Comparison of ENCODE assay signal across 13 cellular contexts in genomic region chr1:191993549-191993948, GRCh38.
DNase-seq lines count a peak whose midpoint lies in the region; ATAC-seq and TF ChIP-seq lines count a peak whose summit lies in the region.
"Had no signal": no experiment of that assay in that cellular context is flagged by ENCODE, and none has a peak within 500 bp of the region (broad histone marks: within the 10 kb centered on the region; RNA-seq: fewer than 3 reads in every experiment).

No MANE protein-coding gene starts in this region.

- no peaks in the 10 kb centered on the region for H3K4me1 ChIP-seq in CD8-positive, alpha-beta memory T cell (ENCODE audit: insufficient read depth, low read length)

- H3K36me3 ChIP-seq in CD8-positive, alpha-beta memory T cell (ENCODE audit: insufficient read depth, low read length): no peaks in the 10 kb centered on the region

- peak; percentile 61 for TF ChIP-seq CTCF in choroid plexus epithelial cell (conservative IDR thresholded peaks at IDR 0.05; ENCODE audit: low read depth, low read length)
- TF ChIP-seq CTCF in retinal pigment epithelial cell (conservative IDR thresholded peaks at IDR 0.05; ENCODE audit: low read depth, low read length): peak; percentile 26

- CTCF ChIA-PET in CD8-positive, alpha-beta memory T cell (lab: Charles Lee): no interaction called here

- no peaks in the 10 kb centered on the region for H3K36me3 Mint-ChIP-seq in CD8-positive, alpha-beta memory T cell
- H3K36me3 Mint-ChIP-seq: immature natural killer cell had no signal

- no peaks in the 10 kb centered on the region for H3K27me3 ChIP-seq in CD8-positive, alpha-beta memory T cell (ENCODE audit: insufficient read depth, low read length, poor library complexity, severe bottlenecking)

- H3K9me3 ChIP-seq in CD8-positive, alpha-beta memory T cell (ENCODE audit: low read length): no peaks in the 10 kb centered on the region

- H3K27ac ChIP-seq in CD8-positive, alpha-beta memory T cell (ENCODE audit: low read depth, low read length): no peak overlapping the region

- DNase-seq in NOMO-1 treated with DMSO at 0.1 percent for 48 hours (lab: John Stamatoyannopoulos, UW; ENCODE audit: unreplicated experiment) (peak; percentile 55), NOMO-1 treated with dmso at 0.1 percent for 144 hours (lab: John Stamatoyannopoulos, UW; ENCODE audit: unreplicated experiment) (no peak), NCI-H82 (lab: John Stamatoyannopoulos, UW) (peak; percentile 50), choroid plexus epithelial cell (ENCODE audit: low read depth) (peak; percentile 81), retinal pigment epithelial cell (ENCODE audit: low read depth) (no peak)
- DNase-seq in CD8-positive, alpha-beta memory T cell: no peak
- DNase-seq in activated naive CD4-positive, alpha-beta T cell treated with Interleukin-2 at 50 U/mL for 16 hours: no peak
- DNase-seq: activated naive CD8-positive, alpha-beta T cell treated with anti-CD3 and anti-CD28 coated beads, Interleukin-2, amount 50 U/mL, for 24 hours; immature natural killer cell; NCI-H1092 treated with DMSO at 0.1 percent for 48 hours; retina; T-helper 17 cell had no signal

- no peak overlapping the region for H3K4me3 Mint-ChIP-seq in CD8-positive, alpha-beta memory T cell
- H3K4me3 Mint-ChIP-seq: activated naive CD8-positive, alpha-beta T cell treated with anti-CD3 and anti-CD28 coated beads, Interleukin-2, amount 50 U/mL, for 24 hours; immature natural killer cell; T-helper 17 cell had no signal

- H3K9me3 Mint-ChIP-seq in CD8-positive, alpha-beta memory T cell: peaks cover 0 to 25% (median 4%) of the 10 kb centered on the region in 5 donors
- H3K9me3 Mint-ChIP-seq: activated naive CD8-positive, alpha-beta T cell treated with anti-CD3 and anti-CD28 coated beads, Interleukin-2, amount 50 U/mL, for 24 hours had no signal

- no peak overlapping the region for H3K27ac Mint-ChIP-seq in CD8-positive, alpha-beta memory T cell
- H3K27ac Mint-ChIP-seq: activated naive CD8-positive, alpha-beta T cell treated with anti-CD3 and anti-CD28 coated beads, Interleukin-2, amount 50 U/mL, for 24 hours; immature natural killer cell; T-helper 17 cell had no signal

- ATAC-seq in GM21786 (IDR thresholded peaks at IDR 0.05; ENCODE audit: unreplicated experiment): no peak
- ATAC-seq: activated naive CD8-positive, alpha-beta T cell treated with anti-CD3 and anti-CD28 coated beads, Interleukin-2, amount 50 U/mL, for 24 hours; T-helper 17 cell had no signal

- H3K4me3 ChIP-seq in choroid plexus epithelial cell (ENCODE audit: low read depth, low read length): no peak overlapping the region
- H3K4me3 ChIP-seq in retinal pigment epithelial cell (ENCODE audit: low read length): no peak overlapping the region
- no peak overlapping the region for H3K4me3 ChIP-seq in CD8-positive, alpha-beta memory T cell (ENCODE audit: low read length)

- POLR2A ChIA-PET in CD8-positive, alpha-beta memory T cell (lab: Charles Lee): no interaction called here

- H3K4me1 Mint-ChIP-seq in CD8-positive, alpha-beta memory T cell: no peaks in the 10 kb centered on the region
- H3K4me1 Mint-ChIP-seq: activated naive CD8-positive, alpha-beta T cell treated with anti-CD3 and anti-CD28 coated beads, Interleukin-2, amount 50 U/mL, for 24 hours; immature natural killer cell; T-helper 17 cell had no signal

- H3K27me3 Mint-ChIP-seq in CD8-positive, alpha-beta memory T cell: no peaks in the 10 kb centered on the region
- H3K27me3 Mint-ChIP-seq: activated naive CD8-positive, alpha-beta T cell treated with anti-CD3 and anti-CD28 coated beads, Interleukin-2, amount 50 U/mL, for 24 hours; T-helper 17 cell had no signal

Comparison
In these comparisons a context has a peak if more than half of its experiments do, and no peak if none do; other contexts are left out.
1. DNase-seq: peak in NOMO-1 treated with DMSO at 0.1 percent for 48 hours (single experiment), NCI-H82 (single experiment) and choroid plexus epithelial cell (single experiment); none in NOMO-1 treated with dmso at 0.1 percent for 144 hours (single experiment), retinal pigment epithelial cell (single experiment), CD8-positive, alpha-beta memory T cell (0 of 5) and activated naive CD4-positive, alpha-beta T cell treated with Interleukin-2 at 50 U/mL for 16 hours (single experiment).